9 cellular contexts compared by ENCODE assay signal in the genomic region with DNA sequence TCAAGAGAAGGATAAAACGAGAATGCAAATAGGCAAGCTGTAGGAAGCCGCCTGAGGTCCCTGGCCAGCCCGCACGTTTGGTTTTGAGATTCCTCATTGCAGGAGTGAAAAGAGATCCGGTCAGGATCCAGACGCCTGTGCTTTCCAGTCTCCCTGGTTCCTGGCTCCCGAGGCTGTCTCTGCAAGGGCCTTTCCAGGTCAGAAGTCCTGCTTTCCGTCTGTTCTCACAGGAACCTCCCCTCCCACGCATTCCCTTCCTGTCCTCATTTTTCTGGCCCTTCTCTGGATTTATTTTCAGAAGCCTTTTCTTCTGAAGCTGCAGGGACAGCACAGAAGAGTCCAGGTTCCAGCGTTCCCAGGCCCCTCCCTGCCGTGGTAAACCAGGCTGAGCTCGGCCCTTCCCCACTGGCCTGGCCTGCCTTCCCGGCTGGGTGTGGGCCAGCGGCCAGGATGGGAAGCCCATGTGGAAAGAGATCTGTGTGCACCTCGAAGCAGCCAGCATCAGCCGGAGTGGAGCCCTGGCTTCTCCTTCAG. TPM values are rescaled to one million over a fixed set of nuclear protein-coding genes. Genes with fewer than 3 reads are reported as not detected.
DNase-seq lines count a peak whose midpoint lies in the region; ATAC-seq and TF ChIP-seq lines count a peak whose summit lies in the region.
"Had no signal": no experiment of that assay in that cellular context is flagged by ENCODE, and none has a peak within 500 bp of the region (broad histone marks: within the 10 kb centered on the region; RNA-seq: fewer than 3 reads in every experiment).

No MANE protein-coding gene starts in this region.

- 43 to 57% (median 52%) methylated on average over 16 of the region's 16 CpGs for WGBS in adrenal gland, 4 donors
- 37 to 44% methylated on average over 4 to 16 of the region's 16 CpGs for WGBS in transverse colon (ENCODE audit: low coverage in 1 of 2), 2 donors

- H3K36me3 Mint-ChIP-seq in activated CD8-positive, alpha-beta T cell treated with anti-CD3 and anti-CD28 coated beads, Interleukin-2, amount 10 ng/mL, durations not matched to agents 7 days and 5 days (ENCODE audit: low read depth) = no peaks in the 10 kb centered on the region
- H3K36me3 Mint-ChIP-seq in activated CD4-positive, alpha-beta T cell treated with anti-CD3 and anti-CD28 coated beads, Interleukin-2, amount 10 ng/mL, durations not matched to agents 24 days and 14 days (ENCODE audit: low read depth) = no peaks in the 10 kb centered on the region

- H3K4me3 ChIP-seq in adrenal gland (no peak overlapping the region), fibroblast of villous mesenchyme (ENCODE audit: low read depth, low read length) (no peak overlapping the region), muscle layer of colon (ENCODE audit: low read depth in 1 of 2, low read length in 2 of 2) (no peak overlapping the region), transverse colon (no peak overlapping the region)

- DNase-seq in adrenal gland (peak; percentile 45 to 85 (median 57)), fibroblast of villous mesenchyme (ENCODE audit: low read depth) (peak; percentile 88), transverse colon (peak; percentile 56), GM13976 (ENCODE audit: low spot score) (no peak), 8988T (no peak)
- no peak for DNase-seq in activated CD8-positive, alpha-beta T cell treated with anti-CD3 and anti-CD28 coated beads, Interleukin-2, amount 10 ng/mL, durations not matched to agents 7 days and 5 days
- no peak for DNase-seq in activated CD4-positive, alpha-beta T cell treated with anti-CD3 and anti-CD28 coated beads, Interleukin-2, amount 10 ng/mL, durations not matched to agents 24 days and 14 days

- intact Hi-C loops in adrenal gland (cut with DNase I) (no loop called here), transverse colon (cut with DNase I; ENCODE audit: low total_unique reads) (no loop called here)
- intact Hi-C loops in activated CD4-positive, alpha-beta T cell treated with anti-CD3 and anti-CD28 coated beads, Interleukin-2, amount 10 ng/mL, durations not matched to agents 24 days and 14 days (cut with micrococcal nuclease) = no loop called here

- no peak for ATAC-seq in activated CD8-positive, alpha-beta T cell treated with anti-CD3 and anti-CD28 coated beads, Interleukin-2, amount 10 ng/mL, durations not matched to agents 7 days and 5 days
- ATAC-seq: activated CD4-positive, CD25-positive, alpha-beta regulatory T cell treated with anti-CD3 and anti-CD28 coated beads, Interleukin-2, amount 50 U/mL, for 24 hours had no signal

- peaks cover 10% of the 10 kb centered on the region for H3K4me1 Mint-ChIP-seq in activated CD8-positive, alpha-beta T cell treated with anti-CD3 and anti-CD28 coated beads, Interleukin-2, amount 10 ng/mL, durations not matched to agents 7 days and 5 days (ENCODE audit: low read depth)
- peaks cover 5% of the 10 kb centered on the region for H3K4me1 Mint-ChIP-seq in activated CD4-positive, alpha-beta T cell treated with anti-CD3 and anti-CD28 coated beads, Interleukin-2, amount 10 ng/mL, durations not matched to agents 24 days and 14 days

- H3K4me3 Mint-ChIP-seq in activated CD8-positive, alpha-beta T cell treated with anti-CD3 and anti-CD28 coated beads, Interleukin-2, amount 10 ng/mL, durations not matched to agents 7 days and 5 days = no peak overlapping the region
- H3K4me3 Mint-ChIP-seq in activated CD4-positive, alpha-beta T cell treated with anti-CD3 and anti-CD28 coated beads, Interleukin-2, amount 10 ng/mL, durations not matched to agents 24 days and 14 days = no peak overlapping the region

- H3K4me1 ChIP-seq in adrenal gland (replicated peaks in 1 of 2) (peaks cover 0 to 23% of the 10 kb centered on the region in 2 donors), muscle layer of colon (ENCODE audit: insufficient read depth, low read length) (peaks cover 14% of the 10 kb centered on the region), transverse colon (peaks cover 7 to 20% (median 15%) of the 10 kb centered on the region in 4 donors)

- peaks cover 19% of the 10 kb centered on the region for H3K27me3 Mint-ChIP-seq in activated CD8-positive, alpha-beta T cell treated with anti-CD3 and anti-CD28 coated beads, Interleukin-2, amount 10 ng/mL, durations not matched to agents 7 days and 5 days (ENCODE audit: low read depth)
- no peaks in the 10 kb centered on the region for H3K27me3 Mint-ChIP-seq in activated CD4-positive, alpha-beta T cell treated with anti-CD3 and anti-CD28 coated beads, Interleukin-2, amount 10 ng/mL, durations not matched to agents 24 days and 14 days

- TF ChIP-seq CTCF in adrenal gland (IDR thresholded peaks at IDR 0.05) (no peak), fibroblast of villous mesenchyme (IDR thresholded peaks at IDR 0.05; ENCODE audit: insufficient read depth, low read depth, low read length) (no peak), transverse colon (IDR thresholded peaks at IDR 0.05) (no peak), GM13976 (IDR thresholded peaks at IDR 0.05; ENCODE audit: borderline replicate concordance, control extremely low read depth, extremely low read depth, insufficient read depth, missing control alignments) (no peak)

- TF ChIP-seq POLR2A in adrenal gland (IDR thresholded peaks at IDR 0.05) = no peak
- TF ChIP-seq POLR2A in transverse colon (IDR thresholded peaks at IDR 0.05) = no peak

- H3K9me3 ChIP-seq in adrenal gland (replicated peaks in 1 of 3) (no peaks in the 10 kb centered on the region), muscle layer of colon (ENCODE audit: low read length) (no peaks in the 10 kb centered on the region), transverse colon (no peaks in the 10 kb centered on the region)

- POLR2A ChIA-PET in activated CD8-positive, alpha-beta T cell treated with anti-CD3 and anti-CD28 coated beads, Interleukin-2, amount 10 ng/mL, durations not matched to agents 7 days and 5 days (lab: Charles Lee) = interaction anchor here (0.6 kb wide), 1 partner anchor 282 kb away, joined by 3 read pairs; no protein-coding TSS in a partner anchor

- H3K9me3 Mint-ChIP-seq in activated CD8-positive, alpha-beta T cell treated with anti-CD3 and anti-CD28 coated beads, Interleukin-2, amount 10 ng/mL, durations not matched to agents 7 days and 5 days (ENCODE audit: insufficient read depth) = no peaks in the 10 kb centered on the region
- peaks cover 10% of the 10 kb centered on the region for H3K9me3 Mint-ChIP-seq in activated CD4-positive, alpha-beta T cell treated with anti-CD3 and anti-CD28 coated beads, Interleukin-2, amount 10 ng/mL, durations not matched to agents 24 days and 14 days

- H3K27ac Mint-ChIP-seq in activated CD8-positive, alpha-beta T cell treated with anti-CD3 and anti-CD28 coated beads, Interleukin-2, amount 10 ng/mL, durations not matched to agents 7 days and 5 days = no peak overlapping the region
- H3K27ac Mint-ChIP-seq in activated CD4-positive, alpha-beta T cell treated with anti-CD3 and anti-CD28 coated beads, Interleukin-2, amount 10 ng/mL, durations not matched to agents 24 days and 14 days = no peak overlapping the region

- H3K36me3 ChIP-seq in adrenal gland (replicated peaks in 1 of 2) (no peaks in the 10 kb centered on the region), muscle layer of colon (ENCODE audit: insufficient read depth, low read length) (no peaks in the 10 kb centered on the region), transverse colon (no peaks in the 10 kb centered on the region)

- H3K9ac ChIP-seq in muscle layer of colon (ENCODE audit: low read length) = no peak overlapping the region

- in situ Hi-C loops in transverse colon (cut with MboI; ENCODE audit: low pct_ligation_motif_present in 1 of 4, low pct_unique_long_range_greater_than_20kb in 1 of 4, low sequenced_read_pairs in 3 of 4) = no loop called here
- in situ Hi-C loops in GM13976 (cut with MboI; ENCODE audit: low sequenced_read_pairs, unreplicated experiment) = no loop called here

- CTCF ChIA-PET in activated CD8-positive, alpha-beta T cell treated with anti-CD3 and anti-CD28 coated beads, Interleukin-2, amount 10 ng/mL, durations not matched to agents 7 days and 5 days (lab: Charles Lee) = no interaction called here

- no peaks in the 10 kb centered on the region for H3K27me3 ChIP-seq in adrenal gland
- H3K27me3 ChIP-seq in muscle layer of colon (ENCODE audit: control insufficient read depth in 1 of 2, insufficient read depth in 2 of 2, low read length in 2 of 2) = no peaks in the 10 kb centered on the region
- H3K27me3 ChIP-seq in transverse colon = no peaks in the 10 kb centered on the region

- TF ChIP-seq EP300 in transverse colon (IDR thresholded peaks at IDR 0.05; ENCODE audit: low read depth) = no peak

- H3K27ac ChIP-seq in adrenal gland (peak overlapping the region in 3 of 5 donors; percentile 42 to 74 (median 52)), muscle layer of colon (ENCODE audit: low read depth, low read length) (peak overlapping the region; percentile 42), transverse colon (peak overlapping the region; percentile 41 to 67 (median 56))

RNA-seq across cellular contexts. Expression of gene TMEM242, which starts 54.0 kb away (rescaled TPM):
- total RNA-seq in adrenal gland (10 to 100 TPM in 4 of 8 donors, 1 to 10 TPM in 4; 7.7 to 17.2 (median 12.6) TPM), fibroblast of villous mesenchyme (3.9 and 4.3 TPM in 2 replicates), transverse colon (1 to 10 TPM in 3 of 4 donors, under 1 TPM in 1; 0.20 to 8.4 (median 5.8) TPM)
- polyA plus RNA-seq in adrenal gland = 10 to 100 TPM in 1 of 3 donors, 1 to 10 TPM in 2; 7.4 to 16.2 (median 8.2) TPM
- total RNA-seq in activated CD8-positive, alpha-beta T cell treated with anti-CD3 and anti-CD28 coated beads, Interleukin-2, amount 10 ng/mL, durations not matched to agents 7 days and 5 days = 1 to 10 TPM; 9.1 to 9.5 TPM
- total RNA-seq in activated CD4-positive, alpha-beta T cell treated with anti-CD3 and anti-CD28 coated beads, Interleukin-2, amount 10 ng/mL, durations not matched to agents 24 days and 14 days = 10.1 and 10.7 TPM in 2 replicates

Comparison
In these comparisons a context has a peak if more than half of its experiments do, and no peak if none do; other contexts are left out.
1. DNase-seq: peak in adrenal gland (7 of 7), fibroblast of villous mesenchyme (single experiment) and transverse colon (single experiment); none in GM13976 (single experiment), activated CD8-positive, alpha-beta T cell treated with anti-CD3 and anti-CD28 coated beads, Interleukin-2, amount 10 ng/mL, durations not matched to agents 7 days and 5 days (single experiment), activated CD4-positive, alpha-beta T cell treated with anti-CD3 and anti-CD28 coated beads, Interleukin-2, amount 10 ng/mL, durations not matched to agents 24 days and 14 days (single experiment) and 8988T (single experiment).
2. Peak in every context shown above with its lines, with median percentiles within 50 percentile points of each other: H3K27ac ChIP-seq.